8 cellular contexts compared by ENCODE assay signal in genomic region chr2:69601179-69601612, GRCh38. TPM values are rescaled to one million over a fixed set of nuclear protein-coding genes. Genes with fewer than 3 reads are reported as not detected.
DNase-seq lines count a peak whose midpoint lies in the region; ATAC-seq and TF ChIP-seq lines count a peak whose summit lies in the region.

No MANE protein-coding gene starts in this region.

- CTCF ChIA-PET in activated CD4-positive, alpha-beta T cell treated with anti-CD3 and anti-CD28 coated beads, Interleukin-2, amount 10 ng/mL, durations not matched to agents 7 days and 5 days (lab: Charles Lee) = interaction anchor here (1.0 to 1.4 kb wide), 3 partner anchors 12 to 35 kb away, joined by 3 to 6 read pairs (median 4); no protein-coding TSS in a partner anchor

- H3K4me3 ChIP-seq in fibroblast of mammary gland (ENCODE audit: control insufficient read depth, low read depth, low read length) = no peak overlapping the region
- no peak overlapping the region for H3K4me3 ChIP-seq in retinal pigment epithelial cell (ENCODE audit: low read length)

- no peak for TF ChIP-seq CTCF in fibroblast of mammary gland (conservative IDR thresholded peaks at IDR 0.05; ENCODE audit: control insufficient read depth, insufficient read depth, low read depth, low read length)
- TF ChIP-seq CTCF in retinal pigment epithelial cell (conservative IDR thresholded peaks at IDR 0.05; ENCODE audit: low read depth, low read length) = no peak

- ATAC-seq in HG03097 (IDR thresholded peaks at IDR 0.05; ENCODE audit: low FRiP score, unreplicated experiment) = no peak

- H3K36me3 Mint-ChIP-seq in T-helper 1 cell treated with Interleukin-12 subunit alpha and Interleukin-12 subunit beta and Interleukin-4 antibody, amounts not matched to agents 30 μg/mL and 1 μg/mL, for 36 hours (ENCODE audit: low read depth) = peaks cover 19% of the 10 kb centered on the region
- H3K36me3 Mint-ChIP-seq in activated CD4-positive, alpha-beta T cell treated with anti-CD3 and anti-CD28 coated beads, Interleukin-2, amount 10 ng/mL, durations not matched to agents 7 days and 5 days (ENCODE audit: low read depth) = peaks cover 55% of the 10 kb centered on the region

- DNase-seq in HCEC 1CT = peak; percentile 86
- peak; percentile 79 for DNase-seq in fibroblast of mammary gland (ENCODE audit: low read depth)
- peak; percentile 31 for DNase-seq in retinal pigment epithelial cell (ENCODE audit: low read depth)
- no peak for DNase-seq in SIG-M5 (lab: John Stamatoyannopoulos, UW)
- no peak for DNase-seq in NCI-H82 treated with DMSO at 0.1 percent for 48 hours (lab: John Stamatoyannopoulos, UW; ENCODE audit: unreplicated experiment)
- DNase-seq in activated CD4-positive, alpha-beta T cell treated with anti-CD3 and anti-CD28 coated beads, Interleukin-2, amount 10 ng/mL, durations not matched to agents 7 days and 5 days = no peak

- H3K4me1 Mint-ChIP-seq in T-helper 1 cell treated with Interleukin-12 subunit alpha and Interleukin-12 subunit beta and Interleukin-4 antibody, amounts not matched to agents 30 μg/mL and 1 μg/mL, for 36 hours (ENCODE audit: low read depth) = peaks cover 66% of the 10 kb centered on the region
- H3K4me1 Mint-ChIP-seq in activated CD4-positive, alpha-beta T cell treated with anti-CD3 and anti-CD28 coated beads, Interleukin-2, amount 10 ng/mL, durations not matched to agents 7 days and 5 days = peaks cover 87% of the 10 kb centered on the region

- H3K27me3 Mint-ChIP-seq in T-helper 1 cell treated with Interleukin-12 subunit alpha and Interleukin-12 subunit beta and Interleukin-4 antibody, amounts not matched to agents 30 μg/mL and 1 μg/mL, for 36 hours (ENCODE audit: low read depth) = no peaks in the 10 kb centered on the region
- no peaks in the 10 kb centered on the region for H3K27me3 Mint-ChIP-seq in activated CD4-positive, alpha-beta T cell treated with anti-CD3 and anti-CD28 coated beads, Interleukin-2, amount 10 ng/mL, durations not matched to agents 7 days and 5 days

- H3K4me3 Mint-ChIP-seq in T-helper 1 cell treated with Interleukin-12 subunit alpha and Interleukin-12 subunit beta and Interleukin-4 antibody, amounts not matched to agents 30 μg/mL and 1 μg/mL, for 36 hours = no peak overlapping the region
- no peak overlapping the region for H3K4me3 Mint-ChIP-seq in activated CD4-positive, alpha-beta T cell treated with anti-CD3 and anti-CD28 coated beads, Interleukin-2, amount 10 ng/mL, durations not matched to agents 7 days and 5 days

- peak overlapping the region; percentile 55 for H3K27ac Mint-ChIP-seq in T-helper 1 cell treated with Interleukin-12 subunit alpha and Interleukin-12 subunit beta and Interleukin-4 antibody, amounts not matched to agents 30 μg/mL and 1 μg/mL, for 36 hours
- H3K27ac Mint-ChIP-seq in activated CD4-positive, alpha-beta T cell treated with anti-CD3 and anti-CD28 coated beads, Interleukin-2, amount 10 ng/mL, durations not matched to agents 7 days and 5 days = no peak overlapping the region

- H3K9me3 Mint-ChIP-seq in T-helper 1 cell treated with Interleukin-12 subunit alpha and Interleukin-12 subunit beta and Interleukin-4 antibody, amounts not matched to agents 30 μg/mL and 1 μg/mL, for 36 hours = no peaks in the 10 kb centered on the region
- peaks cover 5% of the 10 kb centered on the region for H3K9me3 Mint-ChIP-seq in activated CD4-positive, alpha-beta T cell treated with anti-CD3 and anti-CD28 coated beads, Interleukin-2, amount 10 ng/mL, durations not matched to agents 7 days and 5 days

- POLR2A ChIA-PET in activated CD4-positive, alpha-beta T cell treated with anti-CD3 and anti-CD28 coated beads, Interleukin-2, amount 10 ng/mL, durations not matched to agents 7 days and 5 days (lab: Charles Lee) = no interaction called here

RNA-seq across cellular contexts. Expression of gene AAK1, which starts 42.3 kb away (rescaled TPM):
- total RNA-seq in activated CD4-positive, alpha-beta T cell treated with anti-CD3 and anti-CD28 coated beads, Interleukin-2, amount 10 ng/mL, durations not matched to agents 7 days and 5 days = 100 to 1,000 TPM; 119 to 121 TPM

Comparison
In these comparisons a context has a peak if more than half of its experiments do, and no peak if none do; other contexts are left out.
1. DNase-seq: peak in HCEC 1CT (single experiment), fibroblast of mammary gland (single experiment) and retinal pigment epithelial cell (single experiment); none in SIG-M5 (single experiment), NCI-H82 treated with DMSO at 0.1 percent for 48 hours (single experiment) and activated CD4-positive, alpha-beta T cell treated with anti-CD3 and anti-CD28 coated beads, Interleukin-2, amount 10 ng/mL, durations not matched to agents 7 days and 5 days (single experiment).